ENCODE assay signal across 1 cellular context in the genomic region with DNA sequence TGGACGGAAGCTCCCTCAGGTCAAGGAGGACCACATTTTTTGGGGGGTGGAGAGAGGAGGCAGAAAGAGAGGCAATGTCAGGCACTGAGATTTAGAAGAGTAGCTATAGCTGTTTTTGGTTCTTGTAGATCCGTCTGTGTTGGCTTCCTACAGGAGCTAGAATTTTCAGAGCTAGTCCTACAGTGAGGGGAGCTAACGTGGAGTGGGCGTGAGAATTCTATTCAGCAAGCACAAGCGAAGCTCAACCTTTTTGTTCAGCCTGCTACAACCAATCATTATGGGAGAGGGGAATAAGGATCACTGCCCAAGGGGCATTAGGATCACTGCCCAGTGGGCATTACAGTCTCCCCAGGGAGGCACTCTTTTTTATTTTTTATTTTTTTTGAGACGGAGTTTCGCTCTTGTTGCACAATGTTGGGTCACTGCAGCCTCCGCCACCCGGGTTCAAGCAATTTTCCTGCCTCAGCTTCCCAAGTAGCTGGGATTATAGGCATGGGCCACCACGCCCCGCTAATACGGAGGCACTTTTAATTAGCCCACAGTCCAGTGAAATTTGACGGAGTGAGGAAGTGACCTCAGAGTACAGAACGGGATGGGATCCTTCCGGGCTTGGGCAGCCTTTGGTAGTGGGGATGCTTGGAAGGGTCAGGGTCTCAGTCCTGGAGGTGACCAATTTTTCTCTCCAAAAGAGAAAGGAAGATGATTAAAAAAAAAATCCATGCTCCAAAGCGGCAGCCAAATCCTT.
TF ChIP-seq lines count a peak whose summit lies in the region.

No MANE protein-coding gene starts in this region.

TF ChIP-seq in HCT116, 20 proteins besides CTCF, POLR2A, EP300 and RAD21:
- TF ChIP-seq ZFX (IDR thresholded peaks at IDR 0.05): no peak
- TF ChIP-seq ZNF274 (IDR thresholded peaks at IDR 0.05; ENCODE audit: low read depth, low read length): no peak
- no peak for TF ChIP-seq POLR2AphosphoS5 (IDR thresholded peaks at IDR 0.05; ENCODE audit: low read depth, low read length)
- TF ChIP-seq SP1 (IDR thresholded peaks at IDR 0.05; ENCODE audit: low read depth): no peak
- no peak for TF ChIP-seq ATF3 (IDR thresholded peaks at IDR 0.05)
- no peak for TF ChIP-seq CEBPB (IDR thresholded peaks at IDR 0.05; ENCODE audit: low read depth)
- TF ChIP-seq FOSL1 (IDR thresholded peaks at IDR 0.05; ENCODE audit: low read depth): no peak
- no peak for TF ChIP-seq TCF7L2 (IDR thresholded peaks at IDR 0.05; ENCODE audit: borderline replicate concordance, extremely low read depth, insufficient read depth, insufficient read length)
- TF ChIP-seq EZH2 (IDR thresholded peaks at IDR 0.05): no peak
- no peak for TF ChIP-seq EGR1 (IDR thresholded peaks at IDR 0.05; ENCODE audit: low read depth)
- TF ChIP-seq SRF (IDR thresholded peaks at IDR 0.05; ENCODE audit: low read depth): no peak
- no peak for TF ChIP-seq CBX3 (IDR thresholded peaks at IDR 0.05; ENCODE audit: low read depth)
- TF ChIP-seq, protein P1, sequence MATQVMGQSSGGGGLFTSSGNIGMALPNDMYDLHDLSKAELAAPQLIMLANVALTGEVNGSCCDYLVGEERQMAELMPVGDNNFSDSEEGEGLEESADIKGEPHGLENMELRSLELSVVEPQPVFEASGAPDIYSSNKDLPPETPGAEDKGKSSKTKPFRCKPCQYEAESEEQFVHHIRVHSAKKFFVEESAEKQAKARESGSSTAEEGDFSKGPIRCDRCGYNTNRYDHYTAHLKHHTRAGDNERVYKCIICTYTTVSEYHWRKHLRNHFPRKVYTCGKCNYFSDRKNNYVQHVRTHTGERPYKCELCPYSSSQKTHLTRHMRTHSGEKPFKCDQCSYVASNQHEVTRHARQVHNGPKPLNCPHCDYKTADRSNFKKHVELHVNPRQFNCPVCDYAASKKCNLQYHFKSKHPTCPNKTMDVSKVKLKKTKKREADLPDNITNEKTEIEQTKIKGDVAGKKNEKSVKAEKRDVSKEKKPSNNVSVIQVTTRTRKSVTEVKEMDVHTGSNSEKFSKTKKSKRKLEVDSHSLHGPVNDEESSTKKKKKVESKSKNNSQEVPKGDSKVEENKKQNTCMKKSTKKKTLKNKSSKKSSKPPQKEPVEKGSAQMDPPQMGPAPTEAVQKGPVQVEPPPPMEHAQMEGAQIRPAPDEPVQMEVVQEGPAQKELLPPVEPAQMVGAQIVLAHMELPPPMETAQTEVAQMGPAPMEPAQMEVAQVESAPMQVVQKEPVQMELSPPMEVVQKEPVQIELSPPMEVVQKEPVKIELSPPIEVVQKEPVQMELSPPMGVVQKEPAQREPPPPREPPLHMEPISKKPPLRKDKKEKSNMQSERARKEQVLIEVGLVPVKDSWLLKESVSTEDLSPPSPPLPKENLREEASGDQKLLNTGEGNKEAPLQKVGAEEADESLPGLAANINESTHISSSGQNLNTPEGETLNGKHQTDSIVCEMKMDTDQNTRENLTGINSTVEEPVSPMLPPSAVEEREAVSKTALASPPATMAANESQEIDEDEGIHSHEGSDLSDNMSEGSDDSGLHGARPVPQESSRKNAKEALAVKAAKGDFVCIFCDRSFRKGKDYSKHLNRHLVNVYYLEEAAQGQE (IDR thresholded peaks at IDR 0.05; ENCODE audit: low read depth): no peak
- TF ChIP-seq, protein P2, sequence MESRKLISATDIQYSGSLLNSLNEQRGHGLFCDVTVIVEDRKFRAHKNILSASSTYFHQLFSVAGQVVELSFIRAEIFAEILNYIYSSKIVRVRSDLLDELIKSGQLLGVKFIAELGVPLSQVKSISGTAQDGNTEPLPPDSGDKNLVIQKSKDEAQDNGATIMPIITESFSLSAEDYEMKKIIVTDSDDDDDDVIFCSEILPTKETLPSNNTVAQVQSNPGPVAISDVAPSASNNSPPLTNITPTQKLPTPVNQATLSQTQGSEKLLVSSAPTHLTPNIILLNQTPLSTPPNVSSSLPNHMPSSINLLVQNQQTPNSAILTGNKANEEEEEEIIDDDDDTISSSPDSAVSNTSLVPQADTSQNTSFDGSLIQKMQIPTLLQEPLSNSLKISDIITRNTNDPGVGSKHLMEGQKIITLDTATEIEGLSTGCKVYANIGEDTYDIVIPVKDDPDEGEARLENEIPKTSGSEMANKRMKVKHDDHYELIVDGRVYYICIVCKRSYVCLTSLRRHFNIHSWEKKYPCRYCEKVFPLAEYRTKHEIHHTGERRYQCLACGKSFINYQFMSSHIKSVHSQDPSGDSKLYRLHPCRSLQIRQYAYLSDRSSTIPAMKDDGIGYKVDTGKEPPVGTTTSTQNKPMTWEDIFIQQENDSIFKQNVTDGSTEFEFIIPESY (IDR thresholded peaks at IDR 0.05; ENCODE audit: extremely low read depth, insufficient replicate concordance, low read length): no peak
- no peak; the same call in 1 of the 2 replicates for TF ChIP-seq SIN3A (IDR thresholded peaks at IDR 0.05; ENCODE audit: low read depth)
- TF ChIP-seq JUND (IDR thresholded peaks at IDR 0.05): no peak
- no peak; the same call in 1 of the 2 replicates for TF ChIP-seq ELF1 (IDR thresholded peaks at IDR 0.05; ENCODE audit: borderline replicate concordance, low read depth)
TF ChIP-seq in HCT116: peak in this region for 0.
